ENCODE assay signal across 17 cellular contexts in genomic region chr3:44996556-44996969, GRCh38. TPM values are rescaled to one million over a fixed set of nuclear protein-coding genes. Genes with fewer than 3 reads are reported as not detected.
DNase-seq lines count a peak whose midpoint lies in the region; ATAC-seq and TF ChIP-seq lines count a peak whose summit lies in the region.
"Had no signal": no experiment of that assay in that cellular context is flagged by ENCODE, and none has a peak within 500 bp of the region (broad histone marks: within the 10 kb centered on the region; RNA-seq: fewer than 3 reads in every experiment).

No MANE protein-coding gene starts in this region.

- no peaks in the 10 kb centered on the region for H3K9me3 ChIP-seq in subcutaneous abdominal adipose tissue (ENCODE audit: control insufficient read depth in 5 of 5, low read length in 5 of 5)
- no peaks in the 10 kb centered on the region for H3K9me3 ChIP-seq in transverse colon
- H3K9me3 ChIP-seq: ascending aorta had no signal

- no peak for TF ChIP-seq EP300 in transverse colon (IDR thresholded peaks at IDR 0.05; ENCODE audit: low read depth)

- H3K36me3 Mint-ChIP-seq in activated T-cell treated with anti-CD3 and anti-CD28 coated beads, Interleukin-2, amount 50 U/mL, for 24 hours (ENCODE audit: low read depth), result peaks cover 99% of the 10 kb centered on the region

- WGBS in transverse colon (ENCODE audit: low coverage in 1 of 2), 2 donors, result 45 to 50% methylated on average over 1 to 3 of the region's 3 CpGs

- peak overlapping the region; percentile 63 for H3K27ac ChIP-seq in subcutaneous abdominal adipose tissue (ENCODE audit: low read depth, low read length)
- H3K27ac ChIP-seq in transverse colon, result no peak overlapping the region
- H3K27ac ChIP-seq: ascending aorta had no signal

- no peak for TF ChIP-seq CTCF in transverse colon (IDR thresholded peaks at IDR 0.05)

- no peaks in the 10 kb centered on the region for H3K27me3 Mint-ChIP-seq in activated T-cell treated with anti-CD3 and anti-CD28 coated beads, Interleukin-2, amount 50 U/mL, for 24 hours
- H3K27me3 Mint-ChIP-seq: activated CD4-positive, alpha-beta T cell treated with anti-CD3 and anti-CD28 coated beads, Interleukin-2, amount 10 ng/mL, durations not matched to agents 7 days and 5 days had no signal

- intact Hi-C loops in left colon (cut with DNase I, micrococcal nuclease), result no loop called here
- intact Hi-C loops in transverse colon (cut with DNase I; ENCODE audit: low total_unique reads), result no loop called here
- intact Hi-C loops in Right ventricle myocardium inferior (cut with DNase I), result no loop called here

- H3K9ac ChIP-seq in subcutaneous abdominal adipose tissue (ENCODE audit: low read length in 5 of 5), result no peak overlapping the region

- H3K4me3 ChIP-seq in subcutaneous abdominal adipose tissue (ENCODE audit: low read depth in 1 of 5, low read length in 5 of 5) (no peak overlapping the region), transverse colon (no peak overlapping the region)
- H3K4me3 ChIP-seq: ascending aorta had no signal

- H3K27ac Mint-ChIP-seq in activated T-cell treated with anti-CD3 and anti-CD28 coated beads, Interleukin-2, amount 50 U/mL, for 24 hours, result peak overlapping the region; percentile 87
- H3K27ac Mint-ChIP-seq: activated CD4-positive, alpha-beta T cell treated with anti-CD3 and anti-CD28 coated beads, Interleukin-2, amount 10 ng/mL, durations not matched to agents 7 days and 5 days had no signal

- H3K4me1 Mint-ChIP-seq in activated T-cell treated with anti-CD3 and anti-CD28 coated beads, Interleukin-2, amount 50 U/mL, for 24 hours (ENCODE audit: low read depth), result peaks cover 54% of the 10 kb centered on the region

- no peaks in the 10 kb centered on the region for H3K27me3 ChIP-seq in subcutaneous abdominal adipose tissue (ENCODE audit: control insufficient read depth in 5 of 5, insufficient read depth in 4 of 5, low read length in 5 of 5)
- no peaks in the 10 kb centered on the region for H3K27me3 ChIP-seq in transverse colon
- H3K27me3 ChIP-seq: ascending aorta had no signal

- H3K36me3 ChIP-seq in subcutaneous abdominal adipose tissue (ENCODE audit: control insufficient read depth in 5 of 5, insufficient read depth in 5 of 5, low read length in 5 of 5) (peaks cover 10 to 48% (median 31%) of the 10 kb centered on the region in 5 donors), transverse colon (peaks cover 0 to 17% (median 3%) of the 10 kb centered on the region in 4 donors)

- no peak for DNase-seq in activated T-cell treated with anti-CD3 and anti-CD28 coated beads, Interleukin-2, amount 50 U/mL, for 24 hours
- DNase-seq in activated T-cell treated with anti-CD3 and anti-CD28 coated beads for 4 hours (no peak), NCI-H1694 treated with DMSO at 0.1 percent for 48 hours (lab: John Stamatoyannopoulos, UW) (peak; percentile 17), left colon (no peak), transverse colon (no peak), Right ventricle myocardium inferior (ENCODE audit: missing footprints) (no peak)
- DNase-seq: activated CD4-positive, alpha-beta T cell treated with anti-CD3 and anti-CD28 coated beads, Interleukin-2, amount 10 ng/mL, durations not matched to agents 7 days and 5 days; DMS79; effector memory CD4-positive, alpha-beta T cell; NCI-H2029 treated with DMSO at 0.1 percent for 48 hours; posterior cingulate gyrus; stimulated activated CD4-positive, alpha-beta T cell treated with anti-CD3 and anti-CD28 coated beads, Interleukin-4, amount 100 ng/mL, for 4 hours; substantia nigra had no signal

- peaks cover 3 to 32% (median 28%) of the 10 kb centered on the region in 5 donors for H3K4me1 ChIP-seq in subcutaneous abdominal adipose tissue (ENCODE audit: control insufficient read depth in 5 of 5, insufficient read depth in 5 of 5, low read length in 5 of 5)
- H3K4me1 ChIP-seq in transverse colon, result peaks cover 3 to 34% (median 18%) of the 10 kb centered on the region in 4 donors

- peak; percentile 31 for ATAC-seq in left colon
- ATAC-seq in HG02798 (IDR thresholded peaks at IDR 0.05; ENCODE audit: poor library complexity, unreplicated experiment), result no peak
- ATAC-seq in Right ventricle myocardium inferior, result no peak

- H3K9me3 Mint-ChIP-seq in activated T-cell treated with anti-CD3 and anti-CD28 coated beads, Interleukin-2, amount 50 U/mL, for 24 hours, result no peaks in the 10 kb centered on the region
- H3K9me3 Mint-ChIP-seq: activated CD4-positive, alpha-beta T cell treated with anti-CD3 and anti-CD28 coated beads, Interleukin-2, amount 10 ng/mL, durations not matched to agents 7 days and 5 days had no signal

- no peak overlapping the region for H3K4me3 Mint-ChIP-seq in activated T-cell treated with anti-CD3 and anti-CD28 coated beads, Interleukin-2, amount 50 U/mL, for 24 hours
- H3K4me3 Mint-ChIP-seq: activated CD4-positive, alpha-beta T cell treated with anti-CD3 and anti-CD28 coated beads, Interleukin-2, amount 10 ng/mL, durations not matched to agents 7 days and 5 days had no signal

- no peak for TF ChIP-seq POLR2A in transverse colon (IDR thresholded peaks at IDR 0.05)

- in situ Hi-C loops in transverse colon (cut with MboI; ENCODE audit: low pct_ligation_motif_present in 1 of 4, low pct_unique_long_range_greater_than_20kb in 1 of 4, low sequenced_read_pairs in 3 of 4), result no loop called here

RNA-seq across cellular contexts. Expression of gene EXOSC7, which starts 20.5 kb away (rescaled TPM):
- total RNA-seq in left colon (10 to 100 TPM; 18.9 to 22.2 TPM), transverse colon (10 to 100 TPM; 20.3 to 46.4 (median 38.8) TPM), Right ventricle myocardium inferior (23.1 TPM)

RNA-seq across cellular contexts. Expression of gene ZDHHC3, which starts 20.6 kb away (rescaled TPM):
- total RNA-seq in left colon (100 to 1,000 TPM; 152 to 171 TPM), transverse colon (100 to 1,000 TPM; 142 to 258 (median 170) TPM), Right ventricle myocardium inferior (35.8 TPM)

RNA-seq across cellular contexts. Expression of gene CLEC3B, which starts 29.5 kb away (rescaled TPM):
- total RNA-seq in left colon (10 to 100 TPM; 13.7 to 19.2 TPM), transverse colon (10 to 100 TPM in 3 of 4 donors, 1 to 10 TPM in 1; 6.0 to 70.7 (median 16.4) TPM), Right ventricle myocardium inferior (70.8 TPM)
- total RNA-seq: glomerular endothelial cell had no signal
